1 cellular context compared by ENCODE assay signal in the genomic region with DNA sequence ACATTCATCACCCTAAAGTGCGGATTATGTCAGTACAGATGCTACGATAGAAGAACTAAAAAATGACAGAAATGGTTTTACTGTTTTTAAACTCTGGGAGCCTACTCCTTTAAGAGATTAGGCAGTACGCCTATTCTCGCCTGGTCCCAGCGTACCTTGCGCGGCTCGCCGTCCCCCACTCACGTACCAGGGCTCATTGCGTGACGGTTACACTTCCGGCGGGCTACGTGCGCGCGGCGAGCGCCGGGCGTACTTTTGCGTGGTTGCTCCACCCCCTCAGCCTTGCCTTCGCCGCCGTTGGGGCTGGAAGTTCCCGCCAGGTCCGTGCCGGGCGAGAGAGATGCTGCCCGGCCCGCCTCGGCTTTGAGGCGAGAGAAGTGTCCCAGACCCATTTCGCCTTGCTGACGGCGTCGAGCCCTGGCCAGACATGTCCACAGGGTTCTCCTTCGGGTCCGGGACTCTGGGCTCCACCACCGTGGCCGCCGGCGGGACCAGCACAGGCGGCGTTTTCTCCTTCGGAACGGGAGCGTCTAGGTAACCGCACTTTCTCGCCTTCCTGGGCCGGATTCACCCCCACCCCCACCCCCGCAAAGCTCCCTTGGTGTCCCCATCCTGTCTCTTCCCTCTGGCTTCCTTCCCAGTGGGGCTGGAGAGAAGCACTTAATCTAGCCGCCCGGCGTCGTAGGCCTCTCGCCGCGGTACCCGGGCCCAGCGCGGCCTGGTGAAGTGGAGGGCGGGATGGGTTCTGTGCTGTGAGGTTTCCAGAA.
TF ChIP-seq lines count a peak whose summit lies in the region.

A gene with protein sequence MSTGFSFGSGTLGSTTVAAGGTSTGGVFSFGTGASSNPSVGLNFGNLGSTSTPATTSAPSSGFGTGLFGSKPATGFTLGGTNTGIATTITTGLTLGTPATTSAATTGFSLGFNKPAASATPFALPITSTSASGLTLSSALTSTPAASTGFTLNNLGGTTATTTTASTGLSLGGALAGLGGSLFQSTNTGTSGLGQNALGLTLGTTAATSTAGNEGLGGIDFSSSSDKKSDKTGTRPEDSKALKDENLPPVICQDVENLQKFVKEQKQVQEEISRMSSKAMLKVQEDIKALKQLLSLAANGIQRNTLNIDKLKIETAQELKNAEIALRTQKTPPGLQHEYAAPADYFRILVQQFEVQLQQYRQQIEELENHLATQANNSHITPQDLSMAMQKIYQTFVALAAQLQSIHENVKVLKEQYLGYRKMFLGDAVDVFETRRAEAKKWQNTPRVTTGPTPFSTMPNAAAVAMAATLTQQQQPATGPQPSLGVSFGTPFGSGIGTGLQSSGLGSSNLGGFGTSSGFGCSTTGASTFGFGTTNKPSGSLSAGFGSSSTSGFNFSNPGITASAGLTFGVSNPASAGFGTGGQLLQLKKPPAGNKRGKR (plus strand): TSS at position 279 of the 767 bp plus-strand sequence. CDS start 149 bp downstream, at position 428.

TF ChIP-seq in WTC11, 78 proteins besides CTCF, POLR2A, EP300 and RAD21 (continued from another document):
- TF ChIP-seq, protein P1, sequence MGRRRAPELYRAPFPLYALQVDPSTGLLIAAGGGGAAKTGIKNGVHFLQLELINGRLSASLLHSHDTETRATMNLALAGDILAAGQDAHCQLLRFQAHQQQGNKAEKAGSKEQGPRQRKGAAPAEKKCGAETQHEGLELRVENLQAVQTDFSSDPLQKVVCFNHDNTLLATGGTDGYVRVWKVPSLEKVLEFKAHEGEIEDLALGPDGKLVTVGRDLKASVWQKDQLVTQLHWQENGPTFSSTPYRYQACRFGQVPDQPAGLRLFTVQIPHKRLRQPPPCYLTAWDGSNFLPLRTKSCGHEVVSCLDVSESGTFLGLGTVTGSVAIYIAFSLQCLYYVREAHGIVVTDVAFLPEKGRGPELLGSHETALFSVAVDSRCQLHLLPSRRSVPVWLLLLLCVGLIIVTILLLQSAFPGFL (CRISPR knock-in tag; IDR thresholded peaks at IDR 0.05; ENCODE audit: borderline replicate concordance), result no peak
- peak; percentile 86; the same call in 1 of the 2 replicates for TF ChIP-seq RELA (CRISPR knock-in tag; IDR thresholded peaks at IDR 0.05; ENCODE audit: borderline replicate concordance)
- TF ChIP-seq IRF2 (CRISPR knock-in tag; IDR thresholded peaks at IDR 0.05; ENCODE audit: borderline replicate concordance, low read depth), result no peak
- peak; percentile 89 for TF ChIP-seq NFE2L1 (CRISPR knock-in tag; IDR thresholded peaks at IDR 0.05)
- TF ChIP-seq, protein P2, sequence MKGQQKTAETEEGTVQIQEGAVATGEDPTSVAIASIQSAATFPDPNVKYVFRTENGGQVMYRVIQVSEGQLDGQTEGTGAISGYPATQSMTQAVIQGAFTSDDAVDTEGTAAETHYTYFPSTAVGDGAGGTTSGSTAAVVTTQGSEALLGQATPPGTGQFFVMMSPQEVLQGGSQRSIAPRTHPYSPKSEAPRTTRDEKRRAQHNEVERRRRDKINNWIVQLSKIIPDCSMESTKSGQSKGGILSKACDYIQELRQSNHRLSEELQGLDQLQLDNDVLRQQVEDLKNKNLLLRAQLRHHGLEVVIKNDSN (CRISPR knock-in tag; IDR thresholded peaks at IDR 0.05), result 0 out of 2 replicates have a peak, but pooled peaks have one; percentile 26
- 0 out of 2 replicates have a peak, but pooled peaks have one; percentile 78 for TF ChIP-seq SMAD3 (CRISPR knock-in tag; IDR thresholded peaks at IDR 0.05; ENCODE audit: borderline replicate concordance)
- TF ChIP-seq, protein P3, sequence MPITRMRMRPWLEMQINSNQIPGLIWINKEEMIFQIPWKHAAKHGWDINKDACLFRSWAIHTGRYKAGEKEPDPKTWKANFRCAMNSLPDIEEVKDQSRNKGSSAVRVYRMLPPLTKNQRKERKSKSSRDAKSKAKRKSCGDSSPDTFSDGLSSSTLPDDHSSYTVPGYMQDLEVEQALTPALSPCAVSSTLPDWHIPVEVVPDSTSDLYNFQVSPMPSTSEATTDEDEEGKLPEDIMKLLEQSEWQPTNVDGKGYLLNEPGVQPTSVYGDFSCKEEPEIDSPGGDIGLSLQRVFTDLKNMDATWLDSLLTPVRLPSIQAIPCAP (CRISPR knock-in tag; IDR thresholded peaks at IDR 0.05), result peak; percentile 71; the same call in 1 of the 2 replicates
- TF ChIP-seq NFYB (CRISPR knock-in tag; conservative IDR thresholded peaks at IDR 0.05; ENCODE audit: low read depth), result no peak
- no peak for TF ChIP-seq ELF4 (CRISPR knock-in tag; IDR thresholded peaks at IDR 0.05; ENCODE audit: low read depth)
- TF ChIP-seq, protein P4, sequence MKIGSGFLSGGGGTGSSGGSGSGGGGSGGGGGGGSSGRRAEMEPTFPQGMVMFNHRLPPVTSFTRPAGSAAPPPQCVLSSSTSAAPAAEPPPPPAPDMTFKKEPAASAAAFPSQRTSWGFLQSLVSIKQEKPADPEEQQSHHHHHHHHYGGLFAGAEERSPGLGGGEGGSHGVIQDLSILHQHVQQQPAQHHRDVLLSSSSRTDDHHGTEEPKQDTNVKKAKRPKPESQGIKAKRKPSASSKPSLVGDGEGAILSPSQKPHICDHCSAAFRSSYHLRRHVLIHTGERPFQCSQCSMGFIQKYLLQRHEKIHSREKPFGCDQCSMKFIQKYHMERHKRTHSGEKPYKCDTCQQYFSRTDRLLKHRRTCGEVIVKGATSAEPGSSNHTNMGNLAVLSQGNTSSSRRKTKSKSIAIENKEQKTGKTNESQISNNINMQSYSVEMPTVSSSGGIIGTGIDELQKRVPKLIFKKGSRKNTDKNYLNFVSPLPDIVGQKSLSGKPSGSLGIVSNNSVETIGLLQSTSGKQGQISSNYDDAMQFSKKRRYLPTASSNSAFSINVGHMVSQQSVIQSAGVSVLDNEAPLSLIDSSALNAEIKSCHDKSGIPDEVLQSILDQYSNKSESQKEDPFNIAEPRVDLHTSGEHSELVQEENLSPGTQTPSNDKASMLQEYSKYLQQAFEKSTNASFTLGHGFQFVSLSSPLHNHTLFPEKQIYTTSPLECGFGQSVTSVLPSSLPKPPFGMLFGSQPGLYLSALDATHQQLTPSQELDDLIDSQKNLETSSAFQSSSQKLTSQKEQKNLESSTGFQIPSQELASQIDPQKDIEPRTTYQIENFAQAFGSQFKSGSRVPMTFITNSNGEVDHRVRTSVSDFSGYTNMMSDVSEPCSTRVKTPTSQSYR (CRISPR knock-in tag; IDR thresholded peaks at IDR 0.05), result peak; percentile 49; the same call in 1 of the 2 replicates
- TF ChIP-seq KAT7 (CRISPR knock-in tag; IDR thresholded peaks at IDR 0.05; ENCODE audit: borderline replicate concordance), result peak; percentile 67; the same call in 1 of the 2 replicates
- TF ChIP-seq, protein P5, sequence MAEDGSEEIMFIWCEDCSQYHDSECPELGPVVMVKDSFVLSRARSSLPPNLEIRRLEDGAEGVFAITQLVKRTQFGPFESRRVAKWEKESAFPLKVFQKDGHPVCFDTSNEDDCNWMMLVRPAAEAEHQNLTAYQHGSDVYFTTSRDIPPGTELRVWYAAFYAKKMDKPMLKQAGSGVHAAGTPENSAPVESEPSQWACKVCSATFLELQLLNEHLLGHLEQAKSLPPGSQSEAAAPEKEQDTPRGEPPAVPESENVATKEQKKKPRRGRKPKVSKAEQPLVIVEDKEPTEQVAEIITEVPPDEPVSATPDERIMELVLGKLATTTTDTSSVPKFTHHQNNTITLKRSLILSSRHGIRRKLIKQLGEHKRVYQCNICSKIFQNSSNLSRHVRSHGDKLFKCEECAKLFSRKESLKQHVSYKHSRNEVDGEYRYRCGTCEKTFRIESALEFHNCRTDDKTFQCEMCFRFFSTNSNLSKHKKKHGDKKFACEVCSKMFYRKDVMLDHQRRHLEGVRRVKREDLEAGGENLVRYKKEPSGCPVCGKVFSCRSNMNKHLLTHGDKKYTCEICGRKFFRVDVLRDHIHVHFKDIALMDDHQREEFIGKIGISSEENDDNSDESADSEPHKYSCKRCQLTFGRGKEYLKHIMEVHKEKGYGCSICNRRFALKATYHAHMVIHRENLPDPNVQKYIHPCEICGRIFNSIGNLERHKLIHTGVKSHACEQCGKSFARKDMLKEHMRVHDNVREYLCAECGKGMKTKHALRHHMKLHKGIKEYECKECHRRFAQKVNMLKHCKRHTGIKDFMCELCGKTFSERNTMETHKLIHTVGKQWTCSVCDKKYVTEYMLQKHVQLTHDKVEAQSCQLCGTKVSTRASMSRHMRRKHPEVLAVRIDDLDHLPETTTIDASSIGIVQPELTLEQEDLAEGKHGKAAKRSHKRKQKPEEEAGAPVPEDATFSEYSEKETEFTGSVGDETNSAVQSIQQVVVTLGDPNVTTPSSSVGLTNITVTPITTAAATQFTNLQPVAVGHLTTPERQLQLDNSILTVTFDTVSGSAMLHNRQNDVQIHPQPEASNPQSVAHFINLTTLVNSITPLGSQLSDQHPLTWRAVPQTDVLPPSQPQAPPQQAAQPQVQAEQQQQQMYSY (CRISPR knock-in tag; IDR thresholded peaks at IDR 0.05), result no peak
- TF ChIP-seq, protein P6, sequence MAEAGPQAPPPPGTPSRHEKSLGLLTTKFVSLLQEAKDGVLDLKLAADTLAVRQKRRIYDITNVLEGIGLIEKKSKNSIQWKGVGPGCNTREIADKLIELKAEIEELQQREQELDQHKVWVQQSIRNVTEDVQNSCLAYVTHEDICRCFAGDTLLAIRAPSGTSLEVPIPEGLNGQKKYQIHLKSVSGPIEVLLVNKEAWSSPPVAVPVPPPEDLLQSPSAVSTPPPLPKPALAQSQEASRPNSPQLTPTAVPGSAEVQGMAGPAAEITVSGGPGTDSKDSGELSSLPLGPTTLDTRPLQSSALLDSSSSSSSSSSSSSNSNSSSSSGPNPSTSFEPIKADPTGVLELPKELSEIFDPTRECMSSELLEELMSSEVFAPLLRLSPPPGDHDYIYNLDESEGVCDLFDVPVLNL (CRISPR knock-in tag; IDR thresholded peaks at IDR 0.05; ENCODE audit: borderline replicate concordance, low read depth), result peak; percentile 82; the same call in 1 of the 2 replicates
- TF ChIP-seq SOX15 (CRISPR knock-in tag; IDR thresholded peaks at IDR 0.05), result no peak
- TF ChIP-seq ZNF263 (CRISPR knock-in tag; IDR thresholded peaks at IDR 0.05; ENCODE audit: low read depth), result no peak
- peak; percentile 66 for TF ChIP-seq ETV6 (CRISPR knock-in tag; IDR thresholded peaks at IDR 0.05)
- TF ChIP-seq, protein P7, sequence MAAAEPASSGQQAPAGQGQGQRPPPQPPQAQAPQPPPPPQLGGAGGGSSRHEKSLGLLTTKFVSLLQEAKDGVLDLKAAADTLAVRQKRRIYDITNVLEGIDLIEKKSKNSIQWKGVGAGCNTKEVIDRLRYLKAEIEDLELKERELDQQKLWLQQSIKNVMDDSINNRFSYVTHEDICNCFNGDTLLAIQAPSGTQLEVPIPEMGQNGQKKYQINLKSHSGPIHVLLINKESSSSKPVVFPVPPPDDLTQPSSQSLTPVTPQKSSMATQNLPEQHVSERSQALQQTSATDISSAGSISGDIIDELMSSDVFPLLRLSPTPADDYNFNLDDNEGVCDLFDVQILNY (CRISPR knock-in tag; IDR thresholded peaks at IDR 0.05), result peak; percentile 91
- TF ChIP-seq, protein P8, sequence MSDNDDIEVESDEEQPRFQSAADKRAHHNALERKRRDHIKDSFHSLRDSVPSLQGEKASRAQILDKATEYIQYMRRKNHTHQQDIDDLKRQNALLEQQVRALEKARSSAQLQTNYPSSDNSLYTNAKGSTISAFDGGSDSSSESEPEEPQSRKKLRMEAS (CRISPR knock-in tag; IDR thresholded peaks at IDR 0.05), result peak; percentile 89
- TF ChIP-seq ATF1 (CRISPR knock-in tag; IDR thresholded peaks at IDR 0.05), result 0 out of 2 replicates have a peak, but pooled peaks have one; percentile 40
- TF ChIP-seq ZNF671 (CRISPR knock-in tag; IDR thresholded peaks at IDR 0.05), result no peak
